In genomic region chr7:123732413-123733091, GRCh38 we compare ENCODE assay signal across 9 cellular contexts.
"Had no signal": no experiment of that assay in that cellular context is flagged by ENCODE, and none has a peak within 500 bp of the region (broad histone marks: within the 10 kb centered on the region; RNA-seq: fewer than 3 reads in every experiment).

No MANE protein-coding gene starts in this region.

- H3K4me3 ChIP-seq: GM23248 had no signal

- H3K4me3 Mint-ChIP-seq: H9 had no signal

- H3K27ac ChIP-seq: GM23248, HL-60 had no signal

- FAIRE-seq: HepG2 had no signal

- H3K27ac Mint-ChIP-seq: H9, IgD-negative memory B cell had no signal

- ATAC-seq: HepG2 had no signal

- DNase-seq: GM23248, GOT3, H9, HCEC 1CT, Kasumi-1, KG1 had no signal

- H3K27me3 Mint-ChIP-seq: IgD-negative memory B cell had no signal
